Comparison of ENCODE assay signal across 24 cellular contexts in the genomic region with DNA sequence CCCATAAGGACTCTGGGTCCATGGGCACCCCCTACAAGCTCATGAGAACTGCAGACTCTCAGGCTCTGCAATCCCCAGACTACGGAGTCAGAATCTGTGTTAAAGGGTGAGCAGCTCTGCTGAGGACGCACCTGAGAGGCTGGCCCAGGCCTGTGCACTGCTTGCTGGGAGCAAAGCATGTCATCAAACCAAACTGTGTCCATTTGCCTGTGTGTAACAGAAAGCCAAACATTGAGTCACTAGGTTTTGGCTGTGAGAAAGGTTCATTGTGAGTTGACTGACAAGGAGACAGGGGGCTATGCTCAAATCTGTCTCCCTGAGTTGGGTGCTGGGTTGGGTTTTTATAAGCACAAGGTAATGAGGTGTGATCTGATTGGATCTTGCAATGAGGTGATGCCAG.
"Had no signal": no experiment of that assay in that cellular context is flagged by ENCODE, and none has a peak within 500 bp of the region (broad histone marks: within the 10 kb centered on the region; RNA-seq: fewer than 3 reads in every experiment).

No MANE protein-coding gene starts in this region.

- H3K9ac ChIP-seq: neural progenitor cell had no signal

- H3K9me3 ChIP-seq: gastrocnemius medialis, heart right ventricle, left lung, lower lobe of right lung, pancreas, tibial artery, upper lobe of left lung, uterus had no signal

- H3K36me3 ChIP-seq: gastrocnemius medialis, heart right ventricle, left lung, lower lobe of right lung, neural progenitor cell, pancreas, tibial artery, upper lobe of left lung, uterus had no signal

- H2AFZ ChIP-seq: neural progenitor cell had no signal

- H3K4me1 ChIP-seq: gastrocnemius medialis, left lung, lower lobe of right lung, neural progenitor cell, tibial artery, upper lobe of left lung, uterus had no signal

- H3K27ac Mint-ChIP-seq: endodermal cell; neural progenitor cell; progenitor cell of endocrine pancreas; stimulated activated memory B cell treated with anti-CD40 and anti-IgM and Interleukin-4, amounts not matched to agents 10 μg/mL and 1 μg/mL and 100 μg/mL, for 72 hours; stimulated activated naive CD8-positive, alpha-beta T cell treated with anti-CD3 and anti-CD28 coated beads, Interleukin-15, Interleukin-2, amounts not matched to agents 100 ng/mL and 50 ng/mL, for 24 hours had no signal

- H3K4me2 ChIP-seq: neural progenitor cell had no signal

- H3K36me3 Mint-ChIP-seq: natural killer cell treated with Interleukin-12 subunit alpha and Interleukin-12 subunit beta and Interleukin-15 and Interleukin-18, amount 100 ng/mL, for 72 hours; stimulated activated memory B cell treated with anti-CD40 and anti-IgM and Interleukin-4, amounts not matched to agents 10 μg/mL and 1 μg/mL and 100 μg/mL, for 72 hours had no signal

- H3K27me3 ChIP-seq: gastrocnemius medialis, heart right ventricle, left lung, neural progenitor cell, pancreas, upper lobe of left lung, uterus had no signal

- H3K27ac ChIP-seq: coronary artery, gastrocnemius medialis, heart right ventricle, left lung, lower lobe of right lung, neural progenitor cell, pancreas, tibial artery, upper lobe of left lung, uterus had no signal

- H3K27me3 Mint-ChIP-seq: stimulated activated memory B cell treated with anti-CD40 and anti-IgM and Interleukin-4, amounts not matched to agents 10 μg/mL and 1 μg/mL and 100 μg/mL, for 72 hours; stimulated activated naive CD8-positive, alpha-beta T cell treated with anti-CD3 and anti-CD28 coated beads, Interleukin-15, Interleukin-2, amounts not matched to agents 100 ng/mL and 50 ng/mL, for 24 hours had no signal

- DNase-seq: effector CD4-positive, alpha-beta T cell; endodermal cell; gastrocnemius medialis; heart right ventricle; hypothalamus; islet precursor cell; left lung; lower lobe of right lung; mesenchymal stem cell; midbrain; nucleus accumbens; pancreas; right cardiac atrium; stimulated activated CD4-positive, alpha-beta T cell treated with anti-CD3 and anti-CD28 coated beads, Interleukin-4, amount 100 ng/mL, for 1 hour; stimulated activated CD8-positive, alpha-beta memory T cell treated with anti-CD3 and anti-CD28 coated beads, Interleukin-4, amount 100 ng/mL, for 48 hours; tibial artery; upper lobe of left lung; uterus had no signal

- H3K4me3 ChIP-seq: coronary artery, gastrocnemius medialis, heart right ventricle, left lung, lower lobe of right lung, neural progenitor cell, pancreas, tibial artery, upper lobe of left lung, uterus had no signal

- H3K4me3 Mint-ChIP-seq: endodermal cell; natural killer cell treated with Interleukin-12 subunit alpha and Interleukin-12 subunit beta and Interleukin-15 and Interleukin-18, amount 100 ng/mL, for 72 hours; neural progenitor cell; stimulated activated memory B cell treated with anti-CD40 and anti-IgM and Interleukin-4, amounts not matched to agents 10 μg/mL and 1 μg/mL and 100 μg/mL, for 72 hours; stimulated activated naive CD8-positive, alpha-beta T cell treated with anti-CD3 and anti-CD28 coated beads, Interleukin-15, Interleukin-2, amounts not matched to agents 100 ng/mL and 50 ng/mL, for 24 hours had no signal

- ATAC-seq: gastrocnemius medialis; heart right ventricle; left lung; lower lobe of right lung; pancreas; right cardiac atrium; stimulated activated memory B cell treated with anti-CD40 and anti-IgM and Interleukin-4, amounts not matched to agents 10 μg/mL and 1 μg/mL and 100 μg/mL, for 72 hours had no signal

- H3K9me3 Mint-ChIP-seq: natural killer cell treated with Interleukin-12 subunit alpha and Interleukin-12 subunit beta and Interleukin-15 and Interleukin-18, amount 100 ng/mL, for 72 hours; neural progenitor cell; stimulated activated memory B cell treated with anti-CD40 and anti-IgM and Interleukin-4, amounts not matched to agents 10 μg/mL and 1 μg/mL and 100 μg/mL, for 72 hours; stimulated activated naive CD8-positive, alpha-beta T cell treated with anti-CD3 and anti-CD28 coated beads, Interleukin-15, Interleukin-2, amounts not matched to agents 100 ng/mL and 50 ng/mL, for 24 hours had no signal
